In the genomic region with DNA sequence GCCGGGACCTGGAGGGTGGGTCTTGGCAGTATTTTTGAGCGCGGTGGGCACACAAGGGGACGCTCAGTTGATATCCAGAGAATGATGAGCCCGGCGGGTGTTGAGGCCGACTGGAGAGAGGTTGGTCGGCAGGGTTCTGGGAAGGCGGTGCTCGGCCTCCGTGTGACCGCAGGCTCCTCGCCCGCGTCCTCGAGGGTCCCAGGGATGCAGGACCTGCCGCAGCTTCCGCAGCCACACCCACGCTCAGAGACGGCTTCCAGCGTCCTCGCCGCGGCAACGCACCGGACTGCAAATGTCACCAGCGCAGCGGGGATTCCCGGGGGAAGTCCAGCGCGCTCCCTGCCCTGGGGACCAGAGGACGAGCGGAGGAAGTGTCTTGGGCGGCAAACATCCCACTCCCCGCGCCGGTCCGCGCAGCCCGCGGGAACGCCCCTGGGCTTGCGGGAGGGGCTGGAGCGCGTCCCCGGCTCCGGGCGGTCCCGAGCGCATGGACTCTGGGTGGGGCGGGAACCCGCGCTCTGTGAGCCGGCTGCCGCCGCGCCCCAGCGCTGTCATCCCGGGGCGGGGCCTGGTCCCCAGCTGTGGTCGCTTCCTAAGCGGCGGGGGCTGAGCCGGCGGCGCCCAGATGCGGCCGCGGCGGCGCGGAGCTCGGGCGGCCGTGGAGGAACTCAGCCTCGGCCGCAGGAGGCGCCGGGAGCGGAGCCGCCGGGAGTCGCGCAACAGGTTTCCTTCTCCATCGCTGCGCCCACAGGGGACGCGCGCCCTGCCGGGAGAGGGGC, we compare ENCODE assay signal across 1 cellular context.
TF ChIP-seq lines count a peak whose summit lies in the region.

STX11 (plus strand) TSS at position 624 of the 779 bp plus-strand sequence. CDS start 36,111 bp downstream, outside the sequence.

TF ChIP-seq in HepG2, 621 proteins besides CTCF, POLR2A, EP300 and RAD21 (continued from another document and continues in another):
- TF ChIP-seq NFIB (CRISPR knock-in tag; IDR thresholded peaks at IDR 0.05; ENCODE audit: borderline replicate concordance) (no peak), ATAD3A (CRISPR knock-in tag; IDR thresholded peaks at IDR 0.05) (no peak), AGO1 (IDR thresholded peaks at IDR 0.05; ENCODE audit: low read depth, low read length, poor library complexity, severe bottlenecking) (no peak), KAT8 (CRISPR knock-in tag; IDR thresholded peaks at IDR 0.05) (no peak), MTF1 (CRISPR knock-in tag; IDR thresholded peaks at IDR 0.05) (no peak), ZNF331 (CRISPR knock-in tag; IDR thresholded peaks at IDR 0.05) (no peak), MED13 (CRISPR knock-in tag; IDR thresholded peaks at IDR 0.05) (no peak), SIX4 (CRISPR knock-in tag; IDR thresholded peaks at IDR 0.05) (no peak), SMAD3 (CRISPR knock-in tag; IDR thresholded peaks at IDR 0.05) (no peak), ATF1 (CRISPR knock-in tag; IDR thresholded peaks at IDR 0.05) (no peak), HES4 (CRISPR knock-in tag; IDR thresholded peaks at IDR 0.05; ENCODE audit: borderline replicate concordance) (peak; percentile 21; the same call in 1 of the 2 replicates), SPEN (CRISPR knock-in tag; IDR thresholded peaks at IDR 0.05; ENCODE audit: low read depth) (no peak), AHR (CRISPR knock-in tag; IDR thresholded peaks at IDR 0.05) (no peak), IRX3 (CRISPR knock-in tag; IDR thresholded peaks at IDR 0.05; ENCODE audit: borderline replicate concordance, low read depth) (no peak), NR3C1 (CRISPR knock-in tag; IDR thresholded peaks at IDR 0.05) (no peak), ZNF556 (CRISPR knock-in tag; IDR thresholded peaks at IDR 0.05; ENCODE audit: borderline replicate concordance) (no peak; the same call in 1 of the 2 replicates), NKX3-1 (CRISPR knock-in tag; IDR thresholded peaks at IDR 0.05) (no peak), NFRKB (IDR thresholded peaks at IDR 0.05) (no peak), FOXM1 (CRISPR knock-in tag; IDR thresholded peaks at IDR 0.05) (no peak), CCAR2 (optimal IDR thresholded peaks at IDR 0.05; ENCODE audit: low read depth, low read length) (no peak), NFIC (IDR thresholded peaks at IDR 0.05; ENCODE audit: low read length) (no peak), NBN (conservative IDR thresholded peaks at IDR 0.05) (no peak), KDM1A (CRISPR knock-in tag; IDR thresholded peaks at IDR 0.05) (no peak), HNRNPLL (IDR thresholded peaks at IDR 0.05; ENCODE audit: low read depth, low read length, poor library complexity, severe bottlenecking) (peak; percentile 92), TOE1 (CRISPR knock-in tag; IDR thresholded peaks at IDR 0.05) (no peak), NFKB2 (CRISPR knock-in tag; IDR thresholded peaks at IDR 0.05; ENCODE audit: borderline replicate concordance) (peak; percentile 41; the same call in 1 of the 2 replicates), ASH2L (IDR thresholded peaks at IDR 0.05; ENCODE audit: insufficient read length, low read depth, low read length) (no peak), ZNF772 (CRISPR knock-in tag; IDR thresholded peaks at IDR 0.05) (no peak), CERS6 (CRISPR knock-in tag; IDR thresholded peaks at IDR 0.05) (no peak), CHD2 (IDR thresholded peaks at IDR 0.05; ENCODE audit: low read depth, low read length) (no peak), ZFP90 (CRISPR knock-in tag; IDR thresholded peaks at IDR 0.05; ENCODE audit: borderline replicate concordance) (0 out of 2 replicates have a peak, but pooled peaks have one; percentile 6), ZBTB4 (CRISPR knock-in tag; IDR thresholded peaks at IDR 0.05; ENCODE audit: borderline replicate concordance) (no peak; the same call in 1 of the 2 replicates), ZBTB20 (CRISPR knock-in tag; IDR thresholded peaks at IDR 0.05; ENCODE audit: borderline replicate concordance, low read depth) (no peak), ZNF441 (CRISPR knock-in tag; IDR thresholded peaks at IDR 0.05; ENCODE audit: borderline replicate concordance) (no peak; the same call in 1 of the 2 replicates), SUZ12 (IDR thresholded peaks at IDR 0.05; ENCODE audit: low read depth, low read length) (no peak), ATF7 (IDR thresholded peaks at IDR 0.05) (no peak), ATF7 (CRISPR knock-in tag; IDR thresholded peaks at IDR 0.05) (no peak), ZNF17 (CRISPR knock-in tag; IDR thresholded peaks at IDR 0.05) (no peak), FOXC1 (CRISPR knock-in tag; IDR thresholded peaks at IDR 0.05; ENCODE audit: borderline replicate concordance) (no peak), MTA3 (CRISPR knock-in tag; IDR thresholded peaks at IDR 0.05) (no peak), FOXK1 (CRISPR knock-in tag; IDR thresholded peaks at IDR 0.05; ENCODE audit: borderline replicate concordance, low read depth) (no peak), REXO4 (CRISPR knock-in tag; IDR thresholded peaks at IDR 0.05; ENCODE audit: borderline replicate concordance) (no peak), PHF8 (CRISPR knock-in tag; IDR thresholded peaks at IDR 0.05) (no peak), ZNF816 (CRISPR knock-in tag; IDR thresholded peaks at IDR 0.05; ENCODE audit: borderline replicate concordance) (no peak), SKI (IDR thresholded peaks at IDR 0.05; ENCODE audit: partially characterized antibody) (no peak), SMARCC2 (IDR thresholded peaks at IDR 0.05) (no peak), CCDC6 (CRISPR knock-in tag; IDR thresholded peaks at IDR 0.05) (no peak), ZNF235 (CRISPR knock-in tag; IDR thresholded peaks at IDR 0.05; ENCODE audit: borderline replicate concordance) (no peak), FOXP4 (CRISPR knock-in tag; IDR thresholded peaks at IDR 0.05) (no peak), TGIF2 (CRISPR knock-in tag; IDR thresholded peaks at IDR 0.05) (0 out of 2 replicates have a peak, but pooled peaks have one; percentile 18), ZBTB7B (CRISPR knock-in tag; IDR thresholded peaks at IDR 0.05) (no peak), MBD4 (IDR thresholded peaks at IDR 0.05; ENCODE audit: borderline replicate concordance, low read length) (no peak)
- TF ChIP-seq, protein P1, sequence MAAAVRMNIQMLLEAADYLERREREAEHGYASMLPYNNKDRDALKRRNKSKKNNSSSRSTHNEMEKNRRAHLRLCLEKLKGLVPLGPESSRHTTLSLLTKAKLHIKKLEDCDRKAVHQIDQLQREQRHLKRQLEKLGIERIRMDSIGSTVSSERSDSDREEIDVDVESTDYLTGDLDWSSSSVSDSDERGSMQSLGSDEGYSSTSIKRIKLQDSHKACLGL (CRISPR knock-in tag; IDR thresholded peaks at IDR 0.05) = 0 out of 2 replicates have a peak, but pooled peaks have one; percentile 38
- TF ChIP-seq, protein P2, sequence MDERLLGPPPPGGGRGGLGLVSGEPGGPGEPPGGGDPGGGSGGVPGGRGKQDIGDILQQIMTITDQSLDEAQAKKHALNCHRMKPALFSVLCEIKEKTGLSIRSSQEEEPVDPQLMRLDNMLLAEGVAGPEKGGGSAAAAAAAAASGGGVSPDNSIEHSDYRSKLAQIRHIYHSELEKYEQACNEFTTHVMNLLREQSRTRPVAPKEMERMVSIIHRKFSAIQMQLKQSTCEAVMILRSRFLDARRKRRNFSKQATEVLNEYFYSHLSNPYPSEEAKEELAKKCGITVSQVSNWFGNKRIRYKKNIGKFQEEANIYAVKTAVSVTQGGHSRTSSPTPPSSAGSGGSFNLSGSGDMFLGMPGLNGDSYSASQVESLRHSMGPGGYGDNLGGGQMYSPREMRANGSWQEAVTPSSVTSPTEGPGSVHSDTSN (CRISPR knock-in tag; IDR thresholded peaks at IDR 0.05) = no peak
- TF ChIP-seq, protein P3, sequence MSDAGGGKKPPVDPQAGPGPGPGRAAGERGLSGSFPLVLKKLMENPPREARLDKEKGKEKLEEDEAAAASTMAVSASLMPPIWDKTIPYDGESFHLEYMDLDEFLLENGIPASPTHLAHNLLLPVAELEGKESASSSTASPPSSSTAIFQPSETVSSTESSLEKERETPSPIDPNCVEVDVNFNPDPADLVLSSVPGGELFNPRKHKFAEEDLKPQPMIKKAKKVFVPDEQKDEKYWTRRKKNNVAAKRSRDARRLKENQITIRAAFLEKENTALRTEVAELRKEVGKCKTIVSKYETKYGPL (CRISPR knock-in tag; IDR thresholded peaks at IDR 0.05) = no peak
- TF ChIP-seq, protein P4, sequence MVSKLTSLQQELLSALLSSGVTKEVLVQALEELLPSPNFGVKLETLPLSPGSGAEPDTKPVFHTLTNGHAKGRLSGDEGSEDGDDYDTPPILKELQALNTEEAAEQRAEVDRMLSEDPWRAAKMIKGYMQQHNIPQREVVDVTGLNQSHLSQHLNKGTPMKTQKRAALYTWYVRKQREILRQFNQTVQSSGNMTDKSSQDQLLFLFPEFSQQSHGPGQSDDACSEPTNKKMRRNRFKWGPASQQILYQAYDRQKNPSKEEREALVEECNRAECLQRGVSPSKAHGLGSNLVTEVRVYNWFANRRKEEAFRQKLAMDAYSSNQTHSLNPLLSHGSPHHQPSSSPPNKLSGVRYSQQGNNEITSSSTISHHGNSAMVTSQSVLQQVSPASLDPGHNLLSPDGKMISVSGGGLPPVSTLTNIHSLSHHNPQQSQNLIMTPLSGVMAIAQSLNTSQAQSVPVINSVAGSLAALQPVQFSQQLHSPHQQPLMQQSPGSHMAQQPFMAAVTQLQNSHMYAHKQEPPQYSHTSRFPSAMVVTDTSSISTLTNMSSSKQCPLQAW (CRISPR knock-in tag; IDR thresholded peaks at IDR 0.05) = no peak
- TF ChIP-seq, protein P5, sequence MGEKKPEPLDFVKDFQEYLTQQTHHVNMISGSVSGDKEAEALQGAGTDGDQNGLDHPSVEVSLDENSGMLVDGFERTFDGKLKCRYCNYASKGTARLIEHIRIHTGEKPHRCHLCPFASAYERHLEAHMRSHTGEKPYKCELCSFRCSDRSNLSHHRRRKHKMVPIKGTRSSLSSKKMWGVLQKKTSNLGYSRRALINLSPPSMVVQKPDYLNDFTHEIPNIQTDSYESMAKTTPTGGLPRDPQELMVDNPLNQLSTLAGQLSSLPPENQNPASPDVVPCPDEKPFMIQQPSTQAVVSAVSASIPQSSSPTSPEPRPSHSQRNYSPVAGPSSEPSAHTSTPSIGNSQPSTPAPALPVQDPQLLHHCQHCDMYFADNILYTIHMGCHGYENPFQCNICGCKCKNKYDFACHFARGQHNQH (CRISPR knock-in tag; IDR thresholded peaks at IDR 0.05) = no peak
- TF ChIP-seq, protein P6, sequence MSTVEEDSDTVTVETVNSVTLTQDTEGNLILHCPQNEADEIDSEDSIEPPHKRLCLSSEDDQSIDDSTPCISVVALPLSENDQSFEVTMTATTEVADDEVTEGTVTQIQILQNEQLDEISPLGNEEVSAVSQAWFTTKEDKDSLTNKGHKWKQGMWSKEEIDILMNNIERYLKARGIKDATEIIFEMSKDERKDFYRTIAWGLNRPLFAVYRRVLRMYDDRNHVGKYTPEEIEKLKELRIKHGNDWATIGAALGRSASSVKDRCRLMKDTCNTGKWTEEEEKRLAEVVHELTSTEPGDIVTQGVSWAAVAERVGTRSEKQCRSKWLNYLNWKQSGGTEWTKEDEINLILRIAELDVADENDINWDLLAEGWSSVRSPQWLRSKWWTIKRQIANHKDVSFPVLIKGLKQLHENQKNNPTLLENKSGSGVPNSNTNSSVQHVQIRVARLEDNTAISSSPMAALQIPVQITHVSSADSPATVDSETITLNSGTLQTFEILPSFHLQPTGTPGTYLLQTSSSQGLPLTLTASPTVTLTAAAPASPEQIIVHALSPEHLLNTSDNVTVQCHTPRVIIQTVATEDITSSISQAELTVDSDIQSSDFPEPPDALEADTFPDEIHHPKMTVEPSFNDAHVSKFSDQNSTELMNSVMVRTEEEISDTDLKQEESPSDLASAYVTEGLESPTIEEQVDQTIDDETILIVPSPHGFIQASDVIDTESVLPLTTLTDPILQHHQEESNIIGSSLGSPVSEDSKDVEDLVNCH (CRISPR knock-in tag; IDR thresholded peaks at IDR 0.05) = no peak
